In the genomic region with DNA sequence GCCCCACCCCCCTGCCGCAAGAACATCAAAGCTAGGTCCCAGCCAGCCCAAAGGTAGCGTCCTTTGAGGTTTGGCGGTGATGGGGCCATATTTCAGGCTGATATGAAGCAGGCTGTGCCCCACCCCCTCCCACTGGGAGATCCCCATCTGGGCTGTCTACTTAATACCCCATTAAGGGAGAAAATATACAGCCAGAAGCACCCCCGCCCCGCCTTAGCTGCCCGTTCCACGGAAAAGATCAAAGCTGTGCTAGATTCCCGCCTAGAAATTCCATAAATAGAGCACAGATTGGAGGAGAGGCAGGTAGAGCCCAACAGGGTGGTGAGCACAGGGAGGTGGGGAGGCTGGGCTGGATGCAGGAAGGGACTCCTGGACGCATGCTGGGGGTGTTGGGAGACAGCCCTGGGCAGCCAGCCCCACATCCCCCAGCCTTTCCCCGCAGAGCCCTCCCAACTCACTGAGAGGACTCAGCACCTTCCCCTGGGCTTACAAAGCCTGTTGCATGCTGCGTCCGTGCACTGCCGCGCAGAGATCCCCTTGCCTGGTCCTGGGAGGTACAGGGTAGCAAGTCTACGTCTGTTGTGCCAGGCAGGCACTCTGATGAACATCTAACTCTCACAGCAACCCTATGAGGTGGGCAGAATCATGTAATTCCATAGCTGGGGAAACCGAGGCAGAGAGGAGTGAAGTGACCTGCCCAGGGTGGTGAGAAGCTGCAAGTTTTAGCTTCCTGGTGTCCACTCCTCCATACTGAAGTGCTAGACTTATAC, we compare ENCODE assay signal across 16 cellular contexts. TPM values are rescaled to one million over a fixed set of nuclear protein-coding genes. Genes with fewer than 3 reads are reported as not detected.
DNase-seq lines count a peak whose midpoint lies in the region; TF ChIP-seq lines count a peak whose summit lies in the region.
"Had no signal": no experiment of that assay in that cellular context is flagged by ENCODE, and none has a peak within 500 bp of the region (broad histone marks: within the 10 kb centered on the region; RNA-seq: fewer than 3 reads in every experiment).

No MANE protein-coding gene starts in this region.

- H3K27me3 ChIP-seq in endodermal cell (ENCODE audit: control insufficient read depth, insufficient read depth, low read length, poor library complexity, severe bottlenecking), result no peaks in the 10 kb centered on the region
- no peaks in the 10 kb centered on the region for H3K27me3 ChIP-seq in trophoblast cell (ENCODE audit: insufficient read depth, low read length)
- H3K27me3 ChIP-seq: uterus had no signal

- H3K4me3 Mint-ChIP-seq in activated CD4-positive, alpha-beta memory T cell treated with anti-CD3 and anti-CD28 coated beads for 36 hours, result no peak overlapping the region
- H3K4me3 Mint-ChIP-seq in activated CD4-positive, alpha-beta memory T cell treated with anti-CD3 and anti-CD28 coated beads, Interleukin-2, amount 10 ng/mL, durations not matched to agents 7 days and 5 days, result no peak overlapping the region
- H3K4me3 Mint-ChIP-seq in endodermal cell, result peak overlapping the region; percentile 17

- no peak overlapping the region for H3K23ac ChIP-seq in trophoblast cell (ENCODE audit: low read length)

- in situ Hi-C loops in GM13976 (cut with MboI; ENCODE audit: low sequenced_read_pairs, unreplicated experiment), result no loop called here

- H3K9ac ChIP-seq in endodermal cell (ENCODE audit: extremely low read depth, low read length, poor library complexity, severe bottlenecking), result no peak overlapping the region
- H3K9ac ChIP-seq in trophoblast cell (ENCODE audit: low read length), result no peak overlapping the region

- no peaks in the 10 kb centered on the region for H3K79me2 ChIP-seq in trophoblast cell (ENCODE audit: control insufficient read depth, insufficient read depth, low read length, poor library complexity)

- H3K4me3 ChIP-seq in endodermal cell (ENCODE audit: low read length) (no peak overlapping the region), trophoblast cell (ENCODE audit: low read depth, low read length) (no peak overlapping the region)
- H3K4me3 ChIP-seq: A549, lung, uterus had no signal

- H3K4me2 ChIP-seq in trophoblast cell (ENCODE audit: low read length), result peak overlapping the region; percentile 16
- H3K4me2 ChIP-seq: A549 had no signal

- H3K9me3 Mint-ChIP-seq in activated CD4-positive, alpha-beta memory T cell treated with anti-CD3 and anti-CD28 coated beads for 36 hours, result no peaks in the 10 kb centered on the region
- no peaks in the 10 kb centered on the region for H3K9me3 Mint-ChIP-seq in activated CD4-positive, alpha-beta memory T cell treated with anti-CD3 and anti-CD28 coated beads, Interleukin-2, amount 10 ng/mL, durations not matched to agents 7 days and 5 days
- H3K9me3 Mint-ChIP-seq in endodermal cell, result no peaks in the 10 kb centered on the region
- H3K9me3 Mint-ChIP-seq: naive B cell, T-cell had no signal

- no peaks in the 10 kb centered on the region for H3K27me3 Mint-ChIP-seq in activated CD4-positive, alpha-beta memory T cell treated with anti-CD3 and anti-CD28 coated beads for 36 hours
- H3K27me3 Mint-ChIP-seq in activated CD4-positive, alpha-beta memory T cell treated with anti-CD3 and anti-CD28 coated beads, Interleukin-2, amount 10 ng/mL, durations not matched to agents 7 days and 5 days, result peaks cover 6% of the 10 kb centered on the region
- H3K27me3 Mint-ChIP-seq in endodermal cell (ENCODE audit: insufficient read depth), result peaks cover 8% of the 10 kb centered on the region

- CTCF ChIA-PET in activated CD4-positive, alpha-beta memory T cell treated with anti-CD3 and anti-CD28 coated beads for 36 hours (lab: Charles Lee), result interaction anchor here (1.1 kb wide), 1 partner anchor 141 kb away, joined by 4 read pairs; no protein-coding TSS in a partner anchor
- CTCF ChIA-PET in activated CD4-positive, alpha-beta memory T cell treated with anti-CD3 and anti-CD28 coated beads, Interleukin-2, amount 10 ng/mL, durations not matched to agents 7 days and 5 days (lab: Charles Lee), result no interaction called here

- no peak overlapping the region for H3K27ac Mint-ChIP-seq in activated CD4-positive, alpha-beta memory T cell treated with anti-CD3 and anti-CD28 coated beads for 36 hours
- H3K27ac Mint-ChIP-seq in activated CD4-positive, alpha-beta memory T cell treated with anti-CD3 and anti-CD28 coated beads, Interleukin-2, amount 10 ng/mL, durations not matched to agents 7 days and 5 days, result no peak overlapping the region
- H3K27ac Mint-ChIP-seq in endodermal cell, result no peak overlapping the region

- POLR2A ChIA-PET in activated CD4-positive, alpha-beta memory T cell treated with anti-CD3 and anti-CD28 coated beads for 36 hours (lab: Charles Lee), result no interaction called here
- POLR2A ChIA-PET in activated CD4-positive, alpha-beta memory T cell treated with anti-CD3 and anti-CD28 coated beads, Interleukin-2, amount 10 ng/mL, durations not matched to agents 7 days and 5 days (lab: Charles Lee), result interaction anchor here (1.0 kb wide), 1 partner anchor 17 kb away, joined by 3 read pairs; no protein-coding TSS in a partner anchor

- no peak overlapping the region for H2BK5ac ChIP-seq in trophoblast cell (ENCODE audit: low read depth, low read length, poor library complexity)

- no peaks in the 10 kb centered on the region for H3K79me1 ChIP-seq in trophoblast cell (ENCODE audit: low read length)

- no peak overlapping the region for H4K12ac ChIP-seq in trophoblast cell (ENCODE audit: low read depth, low read length)

- intact Hi-C loops in activated CD4-positive, alpha-beta memory T cell treated with anti-CD3 and anti-CD28 coated beads for 36 hours (cut with micrococcal nuclease), result no loop called here

- peaks cover 8% of the 10 kb centered on the region for H3K4me1 ChIP-seq in endodermal cell (ENCODE audit: control insufficient read depth, insufficient read depth, low read length)
- H3K4me1 ChIP-seq in trophoblast cell (ENCODE audit: control insufficient read depth in 1 of 2, insufficient read depth in 2 of 2, low read length in 2 of 2), result peaks cover 20 to 34% of the 10 kb centered on the region in 2 experiments
- H3K4me1 ChIP-seq: uterus had no signal

- H2AFZ ChIP-seq in trophoblast cell (ENCODE audit: insufficient read depth, low read length, poor library complexity), result no peak overlapping the region

- H3K14ac ChIP-seq in trophoblast cell (ENCODE audit: low read length), result no peak overlapping the region

- peak; percentile 30 for DNase-seq in activated CD4-positive, alpha-beta memory T cell treated with anti-CD3 and anti-CD28 coated beads for 36 hours
- DNase-seq in activated CD4-positive, alpha-beta memory T cell treated with anti-CD3 and anti-CD28 coated beads, Interleukin-2, amount 10 ng/mL, durations not matched to agents 7 days and 5 days, result no peak
- DNase-seq in NCI-H2171 (lab: John Stamatoyannopoulos, UW), result peak; percentile 93
- DNase-seq in endodermal cell, result no peak
- no peak for DNase-seq in trophoblast cell
- DNase-seq in GM13976 (ENCODE audit: low spot score), result no peak
- DNase-seq in DMS53 (lab: John Stamatoyannopoulos, UW), result no peak
- DNase-seq in NCI-H1105 (lab: John Stamatoyannopoulos, UW), result no peak
- DNase-seq: EL, naive B cell, NCI-H187, T-cell, uterus had no signal

- H3K4me1 Mint-ChIP-seq in activated CD4-positive, alpha-beta memory T cell treated with anti-CD3 and anti-CD28 coated beads for 36 hours (ENCODE audit: low read depth), result peaks cover 55% of the 10 kb centered on the region
- H3K4me1 Mint-ChIP-seq in activated CD4-positive, alpha-beta memory T cell treated with anti-CD3 and anti-CD28 coated beads, Interleukin-2, amount 10 ng/mL, durations not matched to agents 7 days and 5 days, result peaks cover 23% of the 10 kb centered on the region
- H3K4me1 Mint-ChIP-seq in endodermal cell, result peaks cover 32% of the 10 kb centered on the region

- H3K36me3 Mint-ChIP-seq in activated CD4-positive, alpha-beta memory T cell treated with anti-CD3 and anti-CD28 coated beads for 36 hours, result no peaks in the 10 kb centered on the region
- H3K36me3 Mint-ChIP-seq in activated CD4-positive, alpha-beta memory T cell treated with anti-CD3 and anti-CD28 coated beads, Interleukin-2, amount 10 ng/mL, durations not matched to agents 7 days and 5 days (ENCODE audit: low read depth), result no peaks in the 10 kb centered on the region
- peaks cover 3% of the 10 kb centered on the region for H3K36me3 Mint-ChIP-seq in endodermal cell (ENCODE audit: low read depth)
- H3K36me3 Mint-ChIP-seq: naive B cell, T-cell had no signal

- H4K91ac ChIP-seq in trophoblast cell (ENCODE audit: low read depth, low read length), result no peak overlapping the region

- H3K27ac ChIP-seq in endodermal cell (ENCODE audit: low read depth, low read length) (no peak overlapping the region), trophoblast cell (ENCODE audit: low read depth, low read length) (no peak overlapping the region)
- H3K27ac ChIP-seq: A549, uterus, VCaP had no signal

- no peak overlapping the region for H3K18ac ChIP-seq in trophoblast cell (ENCODE audit: low read length)

- no peak overlapping the region for H2AK5ac ChIP-seq in trophoblast cell (ENCODE audit: low read length)

- no peak overlapping the region for H3K4ac ChIP-seq in trophoblast cell (ENCODE audit: low read depth, low read length)

- no peak overlapping the region for H4K8ac ChIP-seq in trophoblast cell (ENCODE audit: low read depth, low read length)

- H3K36me3 ChIP-seq in endodermal cell (ENCODE audit: control insufficient read depth, insufficient read depth, low read length), result no peaks in the 10 kb centered on the region
- no peaks in the 10 kb centered on the region for H3K36me3 ChIP-seq in trophoblast cell (ENCODE audit: control insufficient read depth in 1 of 2, insufficient read depth in 2 of 2, low read length in 2 of 2)
- H3K36me3 ChIP-seq: uterus had no signal

- WGBS in endodermal cell (ENCODE audit: insufficient coverage in 1 of 2, insufficient read length in 1 of 2), 2 experiments, result 10 to 43% methylated on average over 4 to 16 of the region's 16 CpGs
- WGBS in trophoblast cell (ENCODE audit: extremely low coverage, insufficient coverage, insufficient read length), result no CpG with 5 or more reads among the region's 16 CpGs

- H3K9me3 ChIP-seq in endodermal cell (ENCODE audit: control insufficient read depth, low read length), result no peaks in the 10 kb centered on the region
- H3K9me3 ChIP-seq in trophoblast cell (ENCODE audit: insufficient read depth, low read depth, low read length), result no peaks in the 10 kb centered on the region
- H3K9me3 ChIP-seq: A549, uterus had no signal

- TF ChIP-seq CTCF in endodermal cell (conservative IDR thresholded peaks at IDR 0.05) (no peak), GM13976 (IDR thresholded peaks at IDR 0.05; ENCODE audit: borderline replicate concordance, control extremely low read depth, extremely low read depth, insufficient read depth, missing control alignments) (no peak)

- no peak overlapping the region for H2BK12ac ChIP-seq in trophoblast cell (ENCODE audit: low read length)

- H2BK120ac ChIP-seq in trophoblast cell (ENCODE audit: insufficient read depth, low read length, poor library complexity), result no peak overlapping the region

RNA-seq across cellular contexts. Expression of a gene that starts 33.8 kb away (rescaled TPM):
- 10 to 100 TPM; 69.6 to 71.6 TPM for total RNA-seq in activated CD4-positive, alpha-beta memory T cell treated with anti-CD3 and anti-CD28 coated beads for 36 hours
- total RNA-seq in activated CD4-positive, alpha-beta memory T cell treated with anti-CD3 and anti-CD28 coated beads, Interleukin-2, amount 10 ng/mL, durations not matched to agents 7 days and 5 days, result 10 to 100 TPM; 73.2 to 77.3 TPM
- total RNA-seq in endodermal cell, result 100 to 1,000 TPM; 113 to 134 TPM
- polyA plus RNA-seq in endodermal cell (2013, experiment 1 of 2), result 27.9 TPM
- polyA plus RNA-seq in endodermal cell (2013, experiment 2 of 2), result 31.8 TPM
- 13.8 and 14.7 TPM in 2 replicates for polyA plus RNA-seq in trophoblast cell (2013)

Comparison
In these comparisons a context has a peak if more than half of its experiments do, and no peak if none do; other contexts are left out.
1. DNase-seq: peak in activated CD4-positive, alpha-beta memory T cell treated with anti-CD3 and anti-CD28 coated beads for 36 hours (single experiment) and NCI-H2171 (single experiment); none in activated CD4-positive, alpha-beta memory T cell treated with anti-CD3 and anti-CD28 coated beads, Interleukin-2, amount 10 ng/mL, durations not matched to agents 7 days and 5 days (single experiment), endodermal cell (single experiment), trophoblast cell (0 of 2), GM13976 (single experiment), DMS53 (single experiment) and NCI-H1105 (single experiment).